8 cellular contexts compared by ENCODE assay signal in the genomic region with DNA sequence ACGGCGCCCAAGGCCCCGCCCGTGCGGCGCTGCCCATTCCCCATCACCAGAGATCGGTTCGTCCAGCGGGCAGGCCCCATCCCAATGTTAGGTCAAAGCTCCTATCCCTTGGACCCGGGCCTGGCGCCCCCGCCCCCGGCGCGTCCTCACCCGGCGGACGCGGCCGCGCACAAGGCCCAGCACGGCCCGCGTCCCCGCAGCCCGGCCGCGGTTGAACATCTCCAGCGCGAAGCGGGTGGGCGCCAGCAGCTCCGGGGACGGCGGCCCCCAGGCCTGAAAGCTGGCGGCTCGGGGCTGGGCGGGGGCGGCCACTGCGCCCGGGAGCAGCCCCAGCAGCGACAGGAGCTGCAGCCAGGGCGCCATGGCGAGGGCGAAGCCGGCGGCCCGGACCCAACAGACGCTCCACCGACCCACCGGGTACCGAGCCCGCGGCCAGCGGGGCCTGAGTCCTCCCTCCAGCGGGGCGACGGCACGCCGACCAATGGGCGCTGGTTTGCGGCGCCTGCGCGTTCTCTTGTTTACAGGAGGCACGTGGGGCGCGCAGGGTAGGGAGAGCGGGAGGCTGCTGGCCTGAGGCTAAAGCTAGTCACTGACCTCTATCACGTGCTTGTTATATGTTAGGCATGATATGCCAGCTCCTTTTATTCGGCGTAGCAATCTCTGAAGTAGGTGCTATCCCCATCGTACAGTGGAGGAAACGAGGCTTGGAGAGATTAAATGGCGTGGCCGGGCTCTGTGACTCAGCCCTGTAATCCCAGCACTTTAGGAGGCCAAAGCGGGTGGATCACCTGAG. TPM values are rescaled to one million over a fixed set of nuclear protein-coding genes. Genes with fewer than 3 reads are reported as not detected.
A peak's percentile ranks its signal among the peaks of the same experiment; 100 is the strongest.
DNase-seq lines count a peak whose midpoint lies in the region; ATAC-seq, FAIRE-seq and TF ChIP-seq lines count a peak whose summit lies in the region.

A gene (minus strand): TSS at position 483 of the 793 bp plus-strand sequence. CDS start 120 bp downstream, at position 363.

- peak within 1 kb of the TSS; percentile 5 for H2BK5ac ChIP-seq in mesendoderm (ENCODE audit: low read length)

- no peak for FAIRE-seq in H54 (lab: Jason Lieb, UNC)

- H4K5ac ChIP-seq in mesendoderm (ENCODE audit: low read length) = no peak within 1 kb of the TSS

- H3K23ac ChIP-seq in mesendoderm (ENCODE audit: low read length) = no peak within 1 kb of the TSS

- H3K79me1 ChIP-seq in mesendoderm (ENCODE audit: low read length) = no peaks in the 10 kb centered on the region

- peak; percentile 43; the same call in 1 of the 2 replicates for TF ChIP-seq POLR2A in H54 (IDR thresholded peaks at IDR 0.05; ENCODE audit: low read depth, low read length)

- ATAC-seq in GM18519 (IDR thresholded peaks at IDR 0.05; ENCODE audit: low FRiP score, unreplicated experiment) = no peak

- H3K9me3 ChIP-seq in effector memory CD4-positive, alpha-beta T cell (ENCODE audit: control insufficient read depth, low read length) = no peaks in the 10 kb centered on the region

- WGBS in mesendoderm (ENCODE audit: extremely low coverage, insufficient coverage, low lambda C conversion rate) = no CpG with 5 or more reads among the region's 77 CpGs

- no peak within 1 kb of the TSS for H2BK120ac ChIP-seq in mesendoderm (ENCODE audit: low read depth, low read length)

- H3K27ac ChIP-seq in effector memory CD4-positive, alpha-beta T cell (ENCODE audit: insufficient read depth, low read length, poor library complexity, severe bottlenecking) = no peak within 1 kb of the TSS
- H3K27ac ChIP-seq in mesendoderm (ENCODE audit: low read depth, low read length) = no peak within 1 kb of the TSS

- peak within 1 kb of the TSS; percentile 65 for H3K4me3 ChIP-seq in effector memory CD4-positive, alpha-beta T cell (ENCODE audit: insufficient read depth, low read depth, low read length, poor library complexity, severe bottlenecking)
- no peak within 1 kb of the TSS for H3K4me3 ChIP-seq in mesendoderm (ENCODE audit: low read length)

- no peaks in the 10 kb centered on the region for H3K36me3 ChIP-seq in effector memory CD4-positive, alpha-beta T cell (ENCODE audit: control insufficient read depth, insufficient read depth, low read length)
- no peaks in the 10 kb centered on the region for H3K36me3 ChIP-seq in mesendoderm (ENCODE audit: control insufficient read depth, insufficient read depth, low read length)

- H2BK15ac ChIP-seq in mesendoderm (replicated peaks; ENCODE audit: low read depth) = no peak within 1 kb of the TSS

- DNase-seq in AG08395 (ENCODE audit: low spot score) (peak; percentile 99), H54 (ENCODE audit: insufficient read length, low spot score) (peak; percentile 76), NCI-H526 (lab: John Stamatoyannopoulos, UW) (peak; percentile 44 to 90), mesendoderm (no peak)
- DNase-seq in activated CD8-positive, alpha-beta memory T cell treated with anti-CD3 and anti-CD28 coated beads for 48 hours (ENCODE audit: low read depth in 2 of 3, low spot score in 2 of 3) = peak; percentile 45 to 57 (median 47)
- peak; percentile 44 to 70 (median 48) for DNase-seq in effector memory CD4-positive, alpha-beta T cell
- peak; percentile 59 to 62 for DNase-seq in stimulated activated CD8-positive, alpha-beta memory T cell treated with anti-CD3 and anti-CD28 coated beads, Interleukin-2, amount 100 ng/mL, for 1 hour (ENCODE audit: low read depth in 2 of 2)

- no peaks in the 10 kb centered on the region for H3K79me2 ChIP-seq in mesendoderm (ENCODE audit: control insufficient read depth, insufficient read depth, low read length)

- H3K18ac ChIP-seq in mesendoderm (ENCODE audit: low read length) = no peak within 1 kb of the TSS

- H3K9ac ChIP-seq in mesendoderm (ENCODE audit: low read length) = no peak within 1 kb of the TSS

- no peak within 1 kb of the TSS for H4K8ac ChIP-seq in mesendoderm (ENCODE audit: low read depth, low read length)

- H3K4me2 ChIP-seq in mesendoderm (ENCODE audit: low read length) = no peak within 1 kb of the TSS

- no peak within 1 kb of the TSS for H3K4ac ChIP-seq in mesendoderm (ENCODE audit: low read depth, low read length)

- H3K56ac ChIP-seq in mesendoderm (ENCODE audit: low read length) = peak within 1 kb of the TSS; percentile 47

- H2AK5ac ChIP-seq in mesendoderm (ENCODE audit: low read length) = peak within 1 kb of the TSS; percentile 37

- no peaks in the 10 kb centered on the region for H3K27me3 ChIP-seq in effector memory CD4-positive, alpha-beta T cell (replicated peaks; ENCODE audit: control insufficient read depth, insufficient read depth, low read length, poor library complexity, severe bottlenecking)
- H3K27me3 ChIP-seq in mesendoderm (ENCODE audit: insufficient read depth, low read length, poor library complexity) = no peaks in the 10 kb centered on the region

- peaks cover 5% of the 10 kb centered on the region for H3K4me1 ChIP-seq in effector memory CD4-positive, alpha-beta T cell (ENCODE audit: control insufficient read depth, insufficient read depth, low read length, poor library complexity, severe bottlenecking)
- peaks cover 7% of the 10 kb centered on the region for H3K4me1 ChIP-seq in mesendoderm (ENCODE audit: control insufficient read depth, low read depth, low read length)

RNA-seq across cellular contexts. Expression of the gene that starts here (rescaled TPM):
- polyA plus RNA-seq in mesendoderm (2013, experiment 1 of 2) = 0.22 TPM
- 0.32 TPM for polyA plus RNA-seq in mesendoderm (2013, experiment 2 of 2)
